ENCODE assay signal across 20 cellular contexts in genomic region chr10:14491814-14492213, GRCh38.
DNase-seq lines count a peak whose midpoint lies in the region; ATAC-seq and TF ChIP-seq lines count a peak whose summit lies in the region.
"Had no signal": no experiment of that assay in that cellular context is flagged by ENCODE, and none has a peak within 500 bp of the region (broad histone marks: within the 10 kb centered on the region; RNA-seq: fewer than 3 reads in every experiment).

No MANE protein-coding gene starts in this region.

- H3K4me3 ChIP-seq in fibroblast of mammary gland (ENCODE audit: control insufficient read depth, low read depth, low read length): no peak overlapping the region
- no peak overlapping the region for H3K4me3 ChIP-seq in spleen
- H3K4me3 ChIP-seq: GM12878 had no signal

- no peak for TF ChIP-seq CTCF in fibroblast of mammary gland (conservative IDR thresholded peaks at IDR 0.05; ENCODE audit: control insufficient read depth, insufficient read depth, low read depth, low read length)
- TF ChIP-seq CTCF in spleen (IDR thresholded peaks at IDR 0.05 in 8 of 11, conservative IDR thresholded peaks at IDR 0.05 in 3 of 11): no peak

- no peak for TF ChIP-seq POLR2A in spleen (IDR thresholded peaks at IDR 0.05)

- DNase-seq in EH (ENCODE audit: low read depth): peak; percentile 27
- peak; percentile 20 for DNase-seq in M059J (ENCODE audit: low read depth)
- peak; percentile 87 for DNase-seq in RKO (ENCODE audit: low spot score)
- peak; percentile 31 for DNase-seq in fibroblast of mammary gland (ENCODE audit: low read depth)
- DNase-seq in spleen: no peak
- DNase-seq in cardiac septum (ENCODE audit: low spot score): no peak
- DNase-seq in NCI-H524 (lab: John Stamatoyannopoulos, UW): no peak
- DNase-seq: CD4-positive, alpha-beta T cell; GDM1; MM.1S; NCI-H1417 treated with DMSO at 0.1 percent for 48 hours; NCI-H2029; NCI-H774; Right ventricle myocardium superior; SK-N-SH; T-helper 1 cell had no signal

- intact Hi-C loops in spleen (cut with DNase I; ENCODE audit: low total_unique reads): loop anchor here (10.0 kb wide), 1 partner anchor 613 kb away; no protein-coding TSS in a partner anchor
- intact Hi-C loops in cardiac septum (cut with DNase I): no loop called here

- H3K27ac ChIP-seq in spleen: no peak overlapping the region
- H3K27ac ChIP-seq: KMS-11 had no signal

- ATAC-seq in GM21619 (IDR thresholded peaks at IDR 0.05; ENCODE audit: unreplicated experiment): no peak
- ATAC-seq: GM12878, HepG2 had no signal

- peaks cover 0 to 13% (median 0%) of the 10 kb centered on the region in 7 donors for H3K27me3 ChIP-seq in spleen (replicated peaks in 1 of 7)

- no peaks in the 10 kb centered on the region for H3K9me3 ChIP-seq in spleen
- H3K9me3 ChIP-seq: SK-N-SH had no signal

- H3K36me3 ChIP-seq in spleen: no peaks in the 10 kb centered on the region

- 70 to 85% (median 75%) methylated on average over 5 of the region's 5 CpGs for WGBS in spleen, 5 donors

- H3K4me1 ChIP-seq in spleen: peaks cover 0 to 15% (median 2%) of the 10 kb centered on the region in 6 donors

Comparison
In these comparisons a context has a peak if more than half of its experiments do, and no peak if none do; other contexts are left out.
1. DNase-seq: peak in EH (single experiment), M059J (single experiment), RKO (single experiment) and fibroblast of mammary gland (single experiment); none in spleen (single experiment), cardiac septum (single experiment) and NCI-H524 (0 of 2).